In the genomic region with DNA sequence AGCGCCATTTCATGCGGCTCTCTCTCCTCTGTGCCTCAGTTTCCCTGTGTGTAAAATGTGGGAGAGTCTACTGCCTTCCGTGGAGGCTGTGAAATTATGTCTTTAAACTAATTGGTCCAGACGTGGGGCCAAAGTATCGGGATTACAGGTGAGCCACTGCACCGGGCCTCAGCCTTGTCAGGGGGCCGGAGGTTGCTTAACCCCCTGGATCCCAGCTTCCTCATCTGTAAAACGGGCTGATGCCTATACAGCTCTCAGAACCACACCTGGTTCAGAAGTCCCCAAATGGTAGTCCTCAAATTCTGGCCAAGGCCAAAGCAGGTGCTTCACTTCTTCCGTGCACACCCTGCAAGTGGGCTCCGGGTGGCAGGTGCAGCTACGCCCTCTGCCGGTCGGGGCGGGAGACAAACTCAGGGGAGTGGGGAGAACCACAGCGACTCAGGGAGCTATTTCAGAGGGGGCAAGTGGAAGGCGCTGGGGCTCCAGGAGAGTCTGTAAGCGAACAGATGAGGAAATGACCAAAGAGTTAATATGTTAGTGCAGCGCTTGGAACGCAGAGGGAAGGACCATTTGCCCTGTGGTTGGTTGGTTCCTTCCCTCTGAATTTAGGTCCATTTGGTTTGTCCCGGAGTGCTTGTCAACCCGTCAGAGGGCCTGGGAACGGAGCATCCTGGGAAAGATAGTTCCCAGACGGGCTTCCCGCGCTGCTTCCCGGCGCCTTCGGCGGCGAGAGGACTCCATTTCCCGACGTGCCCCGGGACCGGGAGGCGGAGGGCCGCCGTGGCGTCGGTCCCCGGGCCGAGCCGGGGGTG, we compare ENCODE assay signal across 1 cellular context.
A peak's percentile ranks its signal among the peaks of the same experiment; 100 is the strongest.
TF ChIP-seq lines count a peak whose summit lies in the region.

A gene (plus strand): TSS at position 812 of the 812 bp plus-strand sequence. CDS start 135 bp downstream, outside the sequence.

TF ChIP-seq in K562, 482 proteins besides CTCF, POLR2A, EP300 and RAD21 (continued from another document and continues in another):
- TF ChIP-seq, protein P1, sequence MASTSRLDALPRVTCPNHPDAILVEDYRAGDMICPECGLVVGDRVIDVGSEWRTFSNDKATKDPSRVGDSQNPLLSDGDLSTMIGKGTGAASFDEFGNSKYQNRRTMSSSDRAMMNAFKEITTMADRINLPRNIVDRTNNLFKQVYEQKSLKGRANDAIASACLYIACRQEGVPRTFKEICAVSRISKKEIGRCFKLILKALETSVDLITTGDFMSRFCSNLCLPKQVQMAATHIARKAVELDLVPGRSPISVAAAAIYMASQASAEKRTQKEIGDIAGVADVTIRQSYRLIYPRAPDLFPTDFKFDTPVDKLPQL (IDR thresholded peaks at IDR 0.05; ENCODE audit: extremely low read depth, insufficient read length): no peak
- TF ChIP-seq NEUROD1 (IDR thresholded peaks at IDR 0.05; ENCODE audit: borderline replicate concordance, low read depth, low read length, partially characterized antibody) (peak; percentile 61), FOXM1 (IDR thresholded peaks at IDR 0.05; ENCODE audit: low read depth) (peak; percentile 60), FOXM1 (CRISPR knock-in tag; IDR thresholded peaks at IDR 0.05; ENCODE audit: low read depth) (no peak), ZNF282 (CRISPR knock-in tag; IDR thresholded peaks at IDR 0.05) (no peak), TSC22D4 (tag; IDR thresholded peaks at IDR 0.05) (no peak), ILF3 (IDR thresholded peaks at IDR 0.05; ENCODE audit: borderline replicate concordance) (no peak), PHF20 (IDR thresholded peaks at IDR 0.05; ENCODE audit: partially characterized antibody) (peak; percentile 61), MYNN (IDR thresholded peaks at IDR 0.05) (peak; percentile 47; the same call in 1 of the 2 replicates), MYNN (CRISPR knock-in tag; IDR thresholded peaks at IDR 0.05) (no peak), CBFB (CRISPR knock-in tag; IDR thresholded peaks at IDR 0.05) (no peak), CREB1 (IDR thresholded peaks at IDR 0.05) (peak; percentile 59; the same call in 1 of the 2 replicates), CREB1 (CRISPR knock-in tag; IDR thresholded peaks at IDR 0.05) (peak; percentile 62), TAF9B (IDR thresholded peaks at IDR 0.05; ENCODE audit: partially characterized antibody) (no peak), ZNF197 (CRISPR knock-in tag; IDR thresholded peaks at IDR 0.05; ENCODE audit: low read depth) (0 out of 2 replicates have a peak, but pooled peaks have one; percentile 68), GTF2E2 (tag; IDR thresholded peaks at IDR 0.05) (no peak), SMARCA5 (IDR thresholded peaks at IDR 0.05) (0 out of 2 replicates have a peak, but pooled peaks have one; percentile 35), NCOA1 (IDR thresholded peaks at IDR 0.05; ENCODE audit: low read depth) (no peak), JUNB (CRISPR knock-in tag; conservative IDR thresholded peaks at IDR 0.05) (no peak), CHD1 (IDR thresholded peaks at IDR 0.05; ENCODE audit: low read length) (no peak), ZNF384 (IDR thresholded peaks at IDR 0.05; ENCODE audit: low read depth, low read length) (no peak), TFAM (CRISPR knock-in tag; conservative IDR thresholded peaks at IDR 0.05) (no peak), TOE1 (IDR thresholded peaks at IDR 0.05; ENCODE audit: borderline replicate concordance) (peak; percentile 92), TOE1 (CRISPR knock-in tag; IDR thresholded peaks at IDR 0.05; ENCODE audit: borderline replicate concordance, low read depth) (no peak), ATF1 (CRISPR knock-in tag; IDR thresholded peaks at IDR 0.05) (no peak), ATF1 (tag; IDR thresholded peaks at IDR 0.05) (peak; percentile 97), CREM (IDR thresholded peaks at IDR 0.05; ENCODE audit: low read depth) (peak; percentile 55; the same call in 1 of the 2 replicates), STAG1 (CRISPR knock-in tag; IDR thresholded peaks at IDR 0.05; ENCODE audit: borderline replicate concordance) (peak; percentile 21; the same call in 1 of the 2 replicates), POLR2H (tag; IDR thresholded peaks at IDR 0.05; ENCODE audit: low read depth) (no peak), SMARCB1 (IDR thresholded peaks at IDR 0.05; ENCODE audit: insufficient read length, low read depth) (no peak), SMC3 (conservative IDR thresholded peaks at IDR 0.05; ENCODE audit: insufficient read depth, low read depth, low read length) (peak; percentile 50; the same call in 1 of the 2 replicates), ZNF764 (CRISPR knock-in tag; IDR thresholded peaks at IDR 0.05; ENCODE audit: low read depth) (no peak), TEAD4 (IDR thresholded peaks at IDR 0.05; ENCODE audit: low read length) (0 out of 2 replicates have a peak, but pooled peaks have one; percentile 23), TEAD4 (CRISPR knock-in tag; IDR thresholded peaks at IDR 0.05; ENCODE audit: borderline replicate concordance) (no peak)
- TF ChIP-seq, protein P2, sequence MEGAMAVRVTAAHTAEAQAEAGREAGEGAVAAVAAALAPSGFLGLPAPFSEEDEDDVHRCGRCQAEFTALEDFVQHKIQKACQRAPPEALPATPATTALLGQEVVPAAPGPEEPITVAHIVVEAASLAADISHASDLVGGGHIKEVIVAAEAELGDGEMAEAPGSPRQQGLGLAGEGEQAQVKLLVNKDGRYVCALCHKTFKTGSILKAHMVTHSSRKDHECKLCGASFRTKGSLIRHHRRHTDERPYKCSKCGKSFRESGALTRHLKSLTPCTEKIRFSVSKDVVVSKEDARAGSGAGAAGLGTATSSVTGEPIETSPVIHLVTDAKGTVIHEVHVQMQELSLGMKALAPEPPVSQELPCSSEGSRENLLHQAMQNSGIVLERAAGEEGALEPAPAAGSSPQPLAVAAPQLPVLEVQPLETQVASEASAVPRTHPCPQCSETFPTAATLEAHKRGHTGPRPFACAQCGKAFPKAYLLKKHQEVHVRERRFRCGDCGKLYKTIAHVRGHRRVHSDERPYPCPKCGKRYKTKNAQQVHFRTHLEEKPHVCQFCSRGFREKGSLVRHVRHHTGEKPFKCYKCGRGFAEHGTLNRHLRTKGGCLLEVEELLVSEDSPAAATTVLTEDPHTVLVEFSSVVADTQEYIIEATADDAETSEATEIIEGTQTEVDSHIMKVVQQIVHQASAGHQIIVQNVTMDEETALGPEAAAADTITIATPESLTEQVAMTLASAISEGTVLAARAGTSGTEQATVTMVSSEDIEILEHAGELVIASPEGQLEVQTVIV (CRISPR knock-in tag; IDR thresholded peaks at IDR 0.05; ENCODE audit: borderline replicate concordance): no peak
- TF ChIP-seq, protein P3, sequence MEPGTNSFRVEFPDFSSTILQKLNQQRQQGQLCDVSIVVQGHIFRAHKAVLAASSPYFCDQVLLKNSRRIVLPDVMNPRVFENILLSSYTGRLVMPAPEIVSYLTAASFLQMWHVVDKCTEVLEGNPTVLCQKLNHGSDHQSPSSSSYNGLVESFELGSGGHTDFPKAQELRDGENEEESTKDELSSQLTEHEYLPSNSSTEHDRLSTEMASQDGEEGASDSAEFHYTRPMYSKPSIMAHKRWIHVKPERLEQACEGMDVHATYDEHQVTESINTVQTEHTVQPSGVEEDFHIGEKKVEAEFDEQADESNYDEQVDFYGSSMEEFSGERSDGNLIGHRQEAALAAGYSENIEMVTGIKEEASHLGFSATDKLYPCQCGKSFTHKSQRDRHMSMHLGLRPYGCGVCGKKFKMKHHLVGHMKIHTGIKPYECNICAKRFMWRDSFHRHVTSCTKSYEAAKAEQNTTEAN (CRISPR knock-in tag; IDR thresholded peaks at IDR 0.05): no peak
- TF ChIP-seq, protein P4, sequence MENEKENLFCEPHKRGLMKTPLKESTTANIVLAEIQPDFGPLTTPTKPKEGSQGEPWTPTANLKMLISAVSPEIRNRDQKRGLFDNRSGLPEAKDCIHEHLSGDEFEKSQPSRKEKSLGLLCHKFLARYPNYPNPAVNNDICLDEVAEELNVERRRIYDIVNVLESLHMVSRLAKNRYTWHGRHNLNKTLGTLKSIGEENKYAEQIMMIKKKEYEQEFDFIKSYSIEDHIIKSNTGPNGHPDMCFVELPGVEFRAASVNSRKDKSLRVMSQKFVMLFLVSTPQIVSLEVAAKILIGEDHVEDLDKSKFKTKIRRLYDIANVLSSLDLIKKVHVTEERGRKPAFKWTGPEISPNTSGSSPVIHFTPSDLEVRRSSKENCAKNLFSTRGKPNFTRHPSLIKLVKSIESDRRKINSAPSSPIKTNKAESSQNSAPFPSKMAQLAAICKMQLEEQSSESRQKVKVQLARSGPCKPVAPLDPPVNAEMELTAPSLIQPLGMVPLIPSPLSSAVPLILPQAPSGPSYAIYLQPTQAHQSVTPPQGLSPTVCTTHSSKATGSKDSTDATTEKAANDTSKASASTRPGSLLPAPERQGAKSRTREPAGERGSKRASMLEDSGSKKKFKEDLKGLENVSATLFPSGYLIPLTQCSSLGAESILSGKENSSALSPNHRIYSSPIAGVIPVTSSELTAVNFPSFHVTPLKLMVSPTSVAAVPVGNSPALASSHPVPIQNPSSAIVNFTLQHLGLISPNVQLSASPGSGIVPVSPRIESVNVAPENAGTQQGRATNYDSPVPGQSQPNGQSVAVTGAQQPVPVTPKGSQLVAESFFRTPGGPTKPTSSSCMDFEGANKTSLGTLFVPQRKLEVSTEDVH (IDR thresholded peaks at IDR 0.05; ENCODE audit: low read depth, partially characterized antibody): no peak
- TF ChIP-seq, protein P5, sequence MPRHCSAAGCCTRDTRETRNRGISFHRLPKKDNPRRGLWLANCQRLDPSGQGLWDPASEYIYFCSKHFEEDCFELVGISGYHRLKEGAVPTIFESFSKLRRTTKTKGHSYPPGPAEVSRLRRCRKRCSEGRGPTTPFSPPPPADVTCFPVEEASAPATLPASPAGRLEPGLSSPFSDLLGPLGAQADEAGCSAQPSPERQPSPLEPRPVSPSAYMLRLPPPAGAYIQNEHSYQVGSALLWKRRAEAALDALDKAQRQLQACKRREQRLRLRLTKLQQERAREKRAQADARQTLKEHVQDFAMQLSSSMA (CRISPR knock-in tag; IDR thresholded peaks at IDR 0.05): no peak
- TF ChIP-seq, protein P6, sequence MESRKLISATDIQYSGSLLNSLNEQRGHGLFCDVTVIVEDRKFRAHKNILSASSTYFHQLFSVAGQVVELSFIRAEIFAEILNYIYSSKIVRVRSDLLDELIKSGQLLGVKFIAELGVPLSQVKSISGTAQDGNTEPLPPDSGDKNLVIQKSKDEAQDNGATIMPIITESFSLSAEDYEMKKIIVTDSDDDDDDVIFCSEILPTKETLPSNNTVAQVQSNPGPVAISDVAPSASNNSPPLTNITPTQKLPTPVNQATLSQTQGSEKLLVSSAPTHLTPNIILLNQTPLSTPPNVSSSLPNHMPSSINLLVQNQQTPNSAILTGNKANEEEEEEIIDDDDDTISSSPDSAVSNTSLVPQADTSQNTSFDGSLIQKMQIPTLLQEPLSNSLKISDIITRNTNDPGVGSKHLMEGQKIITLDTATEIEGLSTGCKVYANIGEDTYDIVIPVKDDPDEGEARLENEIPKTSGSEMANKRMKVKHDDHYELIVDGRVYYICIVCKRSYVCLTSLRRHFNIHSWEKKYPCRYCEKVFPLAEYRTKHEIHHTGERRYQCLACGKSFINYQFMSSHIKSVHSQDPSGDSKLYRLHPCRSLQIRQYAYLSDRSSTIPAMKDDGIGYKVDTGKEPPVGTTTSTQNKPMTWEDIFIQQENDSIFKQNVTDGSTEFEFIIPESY (CRISPR knock-in tag; IDR thresholded peaks at IDR 0.05): peak; percentile 85
- TF ChIP-seq, protein P7, sequence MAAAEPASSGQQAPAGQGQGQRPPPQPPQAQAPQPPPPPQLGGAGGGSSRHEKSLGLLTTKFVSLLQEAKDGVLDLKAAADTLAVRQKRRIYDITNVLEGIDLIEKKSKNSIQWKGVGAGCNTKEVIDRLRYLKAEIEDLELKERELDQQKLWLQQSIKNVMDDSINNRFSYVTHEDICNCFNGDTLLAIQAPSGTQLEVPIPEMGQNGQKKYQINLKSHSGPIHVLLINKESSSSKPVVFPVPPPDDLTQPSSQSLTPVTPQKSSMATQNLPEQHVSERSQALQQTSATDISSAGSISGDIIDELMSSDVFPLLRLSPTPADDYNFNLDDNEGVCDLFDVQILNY (CRISPR knock-in tag; IDR thresholded peaks at IDR 0.05): no peak
- TF ChIP-seq, protein P8, sequence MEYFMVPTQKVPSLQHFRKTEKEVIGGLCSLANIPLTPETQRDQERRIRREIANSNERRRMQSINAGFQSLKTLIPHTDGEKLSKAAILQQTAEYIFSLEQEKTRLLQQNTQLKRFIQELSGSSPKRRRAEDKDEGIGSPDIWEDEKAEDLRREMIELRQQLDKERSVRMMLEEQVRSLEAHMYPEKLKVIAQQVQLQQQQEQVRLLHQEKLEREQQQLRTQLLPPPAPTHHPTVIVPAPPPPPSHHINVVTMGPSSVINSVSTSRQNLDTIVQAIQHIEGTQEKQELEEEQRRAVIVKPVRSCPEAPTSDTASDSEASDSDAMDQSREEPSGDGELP (CRISPR knock-in tag; IDR thresholded peaks at IDR 0.05; ENCODE audit: borderline replicate concordance): peak; percentile 73; the same call in 1 of the 2 replicates
- TF ChIP-seq, protein P9, sequence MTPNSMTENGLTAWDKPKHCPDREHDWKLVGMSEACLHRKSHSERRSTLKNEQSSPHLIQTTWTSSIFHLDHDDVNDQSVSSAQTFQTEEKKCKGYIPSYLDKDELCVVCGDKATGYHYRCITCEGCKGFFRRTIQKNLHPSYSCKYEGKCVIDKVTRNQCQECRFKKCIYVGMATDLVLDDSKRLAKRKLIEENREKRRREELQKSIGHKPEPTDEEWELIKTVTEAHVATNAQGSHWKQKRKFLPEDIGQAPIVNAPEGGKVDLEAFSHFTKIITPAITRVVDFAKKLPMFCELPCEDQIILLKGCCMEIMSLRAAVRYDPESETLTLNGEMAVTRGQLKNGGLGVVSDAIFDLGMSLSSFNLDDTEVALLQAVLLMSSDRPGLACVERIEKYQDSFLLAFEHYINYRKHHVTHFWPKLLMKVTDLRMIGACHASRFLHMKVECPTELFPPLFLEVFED (CRISPR knock-in tag; conservative IDR thresholded peaks at IDR 0.05): 0 out of 2 replicates have a peak, but pooled peaks have one; percentile 45
- TF ChIP-seq, protein P10, sequence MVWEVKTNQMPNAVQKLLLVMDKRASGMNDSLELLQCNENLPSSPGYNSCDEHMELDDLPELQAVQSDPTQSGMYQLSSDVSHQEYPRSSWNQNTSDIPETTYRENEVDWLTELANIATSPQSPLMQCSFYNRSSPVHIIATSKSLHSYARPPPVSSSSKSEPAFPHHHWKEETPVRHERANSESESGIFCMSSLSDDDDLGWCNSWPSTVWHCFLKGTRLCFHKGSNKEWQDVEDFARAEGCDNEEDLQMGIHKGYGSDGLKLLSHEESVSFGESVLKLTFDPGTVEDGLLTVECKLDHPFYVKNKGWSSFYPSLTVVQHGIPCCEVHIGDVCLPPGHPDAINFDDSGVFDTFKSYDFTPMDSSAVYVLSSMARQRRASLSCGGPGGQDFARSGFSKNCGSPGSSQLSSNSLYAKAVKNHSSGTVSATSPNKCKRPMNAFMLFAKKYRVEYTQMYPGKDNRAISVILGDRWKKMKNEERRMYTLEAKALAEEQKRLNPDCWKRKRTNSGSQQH (CRISPR knock-in tag; IDR thresholded peaks at IDR 0.05): 0 out of 2 replicates have a peak, but pooled peaks have one; percentile 20
- TF ChIP-seq, protein P11, sequence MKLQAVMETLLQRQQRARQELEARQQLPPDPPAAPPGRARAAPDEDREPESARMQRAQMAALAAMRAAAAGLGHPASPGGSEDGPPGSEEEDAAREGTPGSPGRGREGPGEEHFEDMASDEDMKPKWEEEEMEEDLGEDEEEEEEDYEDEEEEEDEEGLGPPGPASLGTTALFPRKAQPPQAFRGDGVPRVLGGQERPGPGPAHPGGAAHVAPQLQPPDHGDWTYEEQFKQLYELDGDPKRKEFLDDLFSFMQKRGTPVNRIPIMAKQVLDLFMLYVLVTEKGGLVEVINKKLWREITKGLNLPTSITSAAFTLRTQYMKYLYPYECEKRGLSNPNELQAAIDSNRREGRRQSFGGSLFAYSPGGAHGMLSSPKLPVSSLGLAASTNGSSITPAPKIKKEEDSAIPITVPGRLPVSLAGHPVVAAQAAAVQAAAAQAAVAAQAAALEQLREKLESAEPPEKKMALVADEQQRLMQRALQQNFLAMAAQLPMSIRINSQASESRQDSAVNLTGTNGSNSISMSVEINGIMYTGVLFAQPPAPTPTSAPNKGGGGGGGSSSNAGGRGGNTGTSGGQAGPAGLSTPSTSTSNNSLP (IDR thresholded peaks at IDR 0.05; ENCODE audit: borderline replicate concordance, low read depth, low read length): no peak
